ENCODE assay signal across 16 cellular contexts in the genomic region with DNA sequence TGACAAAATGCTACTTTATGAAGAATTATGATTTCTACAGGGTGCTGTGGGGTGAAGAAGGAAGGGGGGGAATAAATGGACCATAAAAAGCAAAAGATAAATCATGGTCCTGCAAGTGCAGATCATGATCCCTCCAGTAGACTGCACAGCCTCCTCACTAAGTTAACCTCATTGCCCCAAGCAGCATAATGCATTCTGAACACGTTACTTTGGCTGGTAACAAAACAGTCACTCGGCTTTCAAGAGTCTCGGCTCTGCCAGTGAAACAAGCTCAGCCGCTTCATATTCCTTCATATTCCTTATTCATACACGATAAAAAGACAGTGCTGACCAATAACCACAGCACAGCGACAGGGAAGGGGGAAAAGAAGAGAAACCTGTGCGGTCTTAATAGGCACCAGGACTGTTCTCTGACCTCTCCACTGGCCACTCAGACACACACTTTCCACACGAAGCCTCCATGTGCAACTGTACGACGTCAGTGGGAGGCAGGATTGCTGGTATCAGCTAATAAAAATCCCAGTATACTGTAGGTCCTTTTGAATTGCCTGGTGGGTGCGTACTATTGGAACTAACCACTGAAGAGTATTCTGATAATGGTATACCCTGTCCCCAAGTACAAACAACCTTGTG.
DNase-seq lines count a peak whose midpoint lies in the region; ATAC-seq and TF ChIP-seq lines count a peak whose summit lies in the region.
"Had no signal": no experiment of that assay in that cellular context is flagged by ENCODE, and none has a peak within 500 bp of the region (broad histone marks: within the 10 kb centered on the region; RNA-seq: fewer than 3 reads in every experiment).

No MANE protein-coding gene starts in this region.

- no peak for ATAC-seq in CD4-positive, CD25-positive, alpha-beta regulatory T cell (ENCODE audit: low read depth in 2 of 2)
- no peak for ATAC-seq in activated naive CD8-positive, alpha-beta T cell treated with anti-CD3 and anti-CD28 coated beads, Interleukin-2, amount 10 ng/mL, durations not matched to agents 7 days and 5 days (ENCODE audit: low read depth)
- ATAC-seq in naive thymus-derived CD4-positive, alpha-beta T cell: no peak
- ATAC-seq in HG03045 (IDR thresholded peaks at IDR 0.05; ENCODE audit: unreplicated experiment): no peak

- H3K36me3 Mint-ChIP-seq in CD4-positive, CD25-positive, alpha-beta regulatory T cell: peaks cover 13% of the 10 kb centered on the region
- H3K36me3 Mint-ChIP-seq in activated naive CD8-positive, alpha-beta T cell treated with anti-CD3 and anti-CD28 coated beads, Interleukin-2, amount 10 ng/mL, durations not matched to agents 7 days and 5 days: peaks cover 5% of the 10 kb centered on the region
- peaks cover 0 to 17% (median 3%) of the 10 kb centered on the region in 5 donors for H3K36me3 Mint-ChIP-seq in naive thymus-derived CD4-positive, alpha-beta T cell

- H3K27me3 ChIP-seq in CD4-positive, CD25-positive, alpha-beta regulatory T cell (ENCODE audit: control insufficient read depth, insufficient read depth, low read length): no peaks in the 10 kb centered on the region
- no peaks in the 10 kb centered on the region for H3K27me3 ChIP-seq in naive thymus-derived CD4-positive, alpha-beta T cell (ENCODE audit: control insufficient read depth in 2 of 2, insufficient read depth in 2 of 2, low read length in 2 of 2)
- H3K27me3 ChIP-seq in A673 (replicated peaks; ENCODE audit: insufficient read depth, low read depth, low read length, poor library complexity): no peaks in the 10 kb centered on the region
- H3K27me3 ChIP-seq: testis had no signal

- H3K4me3 ChIP-seq in CD4-positive, CD25-positive, alpha-beta regulatory T cell (ENCODE audit: low read depth, low read length): peak overlapping the region; percentile 76
- no peak overlapping the region for H3K4me3 ChIP-seq in naive thymus-derived CD4-positive, alpha-beta T cell (ENCODE audit: low read length)
- no peak overlapping the region for H3K4me3 ChIP-seq in A673 (ENCODE audit: low read depth, low read length, poor library complexity, severe bottlenecking)
- H3K4me3 ChIP-seq: testis had no signal

- H3K4me1 ChIP-seq in CD4-positive, CD25-positive, alpha-beta regulatory T cell (ENCODE audit: control insufficient read depth, insufficient read depth, low read length, poor library complexity, severe bottlenecking): peaks cover 45% of the 10 kb centered on the region
- H3K4me1 ChIP-seq in naive thymus-derived CD4-positive, alpha-beta T cell (ENCODE audit: control insufficient read depth in 2 of 2, insufficient read depth in 2 of 2, low read length in 2 of 2): peaks cover 38 to 42% of the 10 kb centered on the region in 2 donors
- H3K4me1 ChIP-seq in A673 (ENCODE audit: insufficient read depth, low read length, poor library complexity, severe bottlenecking): no peaks in the 10 kb centered on the region
- H3K4me1 ChIP-seq: testis had no signal

- peaks cover 0 to 2% (median 0%) of the 10 kb centered on the region in 7 donors for H3K9me3 Mint-ChIP-seq in CD4-positive, CD25-positive, alpha-beta regulatory T cell
- H3K9me3 Mint-ChIP-seq in activated naive CD8-positive, alpha-beta T cell treated with anti-CD3 and anti-CD28 coated beads, Interleukin-2, amount 10 ng/mL, durations not matched to agents 7 days and 5 days: no peaks in the 10 kb centered on the region
- H3K9me3 Mint-ChIP-seq in naive thymus-derived CD4-positive, alpha-beta T cell: peaks cover 0 to 4% (median 0%) of the 10 kb centered on the region in 11 donors

- peak overlapping the region; percentile 72 for H3K27ac ChIP-seq in CD4-positive, CD25-positive, alpha-beta regulatory T cell (ENCODE audit: insufficient read depth, low read length, poor library complexity, severe bottlenecking)
- H3K27ac ChIP-seq in naive thymus-derived CD4-positive, alpha-beta T cell (ENCODE audit: low read depth, low read length): no peak overlapping the region
- H3K27ac ChIP-seq in A673 (ENCODE audit: low read depth, low read length, poor library complexity, severe bottlenecking): no peak overlapping the region

- POLR2A ChIA-PET in activated naive CD8-positive, alpha-beta T cell treated with anti-CD3 and anti-CD28 coated beads, Interleukin-2, amount 10 ng/mL, durations not matched to agents 7 days and 5 days (lab: Charles Lee): no interaction called here
- POLR2A ChIA-PET in naive thymus-derived CD4-positive, alpha-beta T cell (lab: Charles Lee): no interaction called here
- POLR2A ChIA-PET in A673 (lab: Charles Lee; ENCODE audit: low non-redundant PET): no interaction called here

- intact Hi-C loops in naive thymus-derived CD4-positive, alpha-beta T cell (cut with micrococcal nuclease): loop anchor here in 1 of 2 donors (5.0 kb wide), 1 partner anchor 84 kb away; no protein-coding TSS in a partner anchor
- intact Hi-C loops in A673 (cut with micrococcal nuclease; ENCODE audit: unreplicated experiment): no loop called here

- CTCF ChIA-PET in naive thymus-derived CD4-positive, alpha-beta T cell (lab: Charles Lee): no interaction called here
- CTCF ChIA-PET in A673 (lab: Charles Lee): no interaction called here

- BruUV-seq in A673 (replicated peaks; lab: Mats Ljungman, UMichigan): no TSS peak

- peaks cover 4% of the 10 kb centered on the region for H3K36me3 ChIP-seq in CD4-positive, CD25-positive, alpha-beta regulatory T cell (ENCODE audit: control insufficient read depth, insufficient read depth, low read length)
- peaks cover 0 to 6% (median 0%) of the 10 kb centered on the region in 3 experiments for H3K36me3 ChIP-seq in naive thymus-derived CD4-positive, alpha-beta T cell (ENCODE audit: control insufficient read depth in 2 of 3, insufficient read depth in 3 of 3, low read length in 3 of 3)
- H3K36me3 ChIP-seq in A673 (ENCODE audit: insufficient read depth, low read length, poor library complexity, severe bottlenecking): no peaks in the 10 kb centered on the region

- H3K27me3 Mint-ChIP-seq in CD4-positive, CD25-positive, alpha-beta regulatory T cell: no peaks in the 10 kb centered on the region
- H3K27me3 Mint-ChIP-seq in activated naive CD8-positive, alpha-beta T cell treated with anti-CD3 and anti-CD28 coated beads, Interleukin-2, amount 10 ng/mL, durations not matched to agents 7 days and 5 days: no peaks in the 10 kb centered on the region
- no peaks in the 10 kb centered on the region for H3K27me3 Mint-ChIP-seq in naive thymus-derived CD4-positive, alpha-beta T cell

- no peaks in the 10 kb centered on the region for H3K9me3 ChIP-seq in CD4-positive, CD25-positive, alpha-beta regulatory T cell (ENCODE audit: control insufficient read depth in 2 of 2, low read length in 2 of 2)
- H3K9me3 ChIP-seq in naive thymus-derived CD4-positive, alpha-beta T cell (ENCODE audit: control insufficient read depth in 2 of 3, low read length in 3 of 3): no peaks in the 10 kb centered on the region
- H3K9me3 ChIP-seq in A673 (ENCODE audit: low read depth, low read length, poor library complexity, severe bottlenecking): no peaks in the 10 kb centered on the region
- H3K9me3 ChIP-seq: testis had no signal

- no peak for DNase-seq in CD4-positive, CD25-positive, alpha-beta regulatory T cell
- DNase-seq in HT-29 (ENCODE audit: low spot score) (peak; percentile 11), A673 (ENCODE audit: low spot score) (no peak), GM19240 (ENCODE audit: insufficient read length, low spot score) (no peak)
- no peak for DNase-seq in activated naive CD8-positive, alpha-beta T cell treated with anti-CD3 and anti-CD28 coated beads, Interleukin-2, amount 10 ng/mL, durations not matched to agents 7 days and 5 days
- no peak for DNase-seq in naive thymus-derived CD4-positive, alpha-beta T cell
- no peak for DNase-seq in stimulated activated CD4-positive, alpha-beta T cell treated with anti-CD3 and anti-CD28 coated beads, Interleukin-4, amount 100 ng/mL, for 1 hour
- DNase-seq: activated CD4-positive, alpha-beta T cell treated with anti-CD3 and anti-CD28 coated beads for 48 hours; aorta; DMS 273 treated with DMSO at 0.1 percent for 48 hours; NCI-H2107; nephron progenitor cell; Right ventricle myocardium superior; stimulated activated CD4-positive, alpha-beta T cell treated with anti-CD3 and anti-CD28 coated beads, Interleukin-1b, Interleukin-23, amount 100 ng/mL, for 48 hours; testis had no signal

- peak overlapping the region; percentile 62 to 88 (median 80) for H3K4me3 Mint-ChIP-seq in CD4-positive, CD25-positive, alpha-beta regulatory T cell
- peak overlapping the region; percentile 22 for H3K4me3 Mint-ChIP-seq in activated naive CD8-positive, alpha-beta T cell treated with anti-CD3 and anti-CD28 coated beads, Interleukin-2, amount 10 ng/mL, durations not matched to agents 7 days and 5 days
- H3K4me3 Mint-ChIP-seq in naive thymus-derived CD4-positive, alpha-beta T cell: peak overlapping the region in 9 of 10 donors; percentile 73 to 87 (median 78)
- H3K4me3 Mint-ChIP-seq: nephron progenitor cell had no signal

- peaks cover 35 to 83% (median 64%) of the 10 kb centered on the region in 4 donors for H3K4me1 Mint-ChIP-seq in CD4-positive, CD25-positive, alpha-beta regulatory T cell
- peaks cover 26% of the 10 kb centered on the region for H3K4me1 Mint-ChIP-seq in activated naive CD8-positive, alpha-beta T cell treated with anti-CD3 and anti-CD28 coated beads, Interleukin-2, amount 10 ng/mL, durations not matched to agents 7 days and 5 days
- peaks cover 46 to 85% (median 72%) of the 10 kb centered on the region in 7 donors for H3K4me1 Mint-ChIP-seq in naive thymus-derived CD4-positive, alpha-beta T cell

- no peak for TF ChIP-seq CTCF in A673 (conservative IDR thresholded peaks at IDR 0.05; ENCODE audit: low read depth, low read length)

- peak overlapping the region; percentile 75 to 95 (median 94) for H3K27ac Mint-ChIP-seq in CD4-positive, CD25-positive, alpha-beta regulatory T cell
- H3K27ac Mint-ChIP-seq in activated naive CD8-positive, alpha-beta T cell treated with anti-CD3 and anti-CD28 coated beads, Interleukin-2, amount 10 ng/mL, durations not matched to agents 7 days and 5 days: no peak overlapping the region
- peak overlapping the region; percentile 66 to 93 (median 87) for H3K27ac Mint-ChIP-seq in naive thymus-derived CD4-positive, alpha-beta T cell
- H3K27ac Mint-ChIP-seq: nephron progenitor cell had no signal

Comparison
In these comparisons a context has a peak if more than half of its experiments do, and no peak if none do; other contexts are left out.
1. H3K4me3 Mint-ChIP-seq: peak in every context shown above with its lines; median percentile 80 in CD4-positive, CD25-positive, alpha-beta regulatory T cell; 78 in naive thymus-derived CD4-positive, alpha-beta T cell; 22 in activated naive CD8-positive, alpha-beta T cell treated with anti-CD3 and anti-CD28 coated beads, Interleukin-2, amount 10 ng/mL, durations not matched to agents 7 days and 5 days.